17 cellular contexts compared by ENCODE assay signal in genomic region chr11:119993732-119994131, GRCh38.
DNase-seq lines count a peak whose midpoint lies in the region; ATAC-seq and TF ChIP-seq lines count a peak whose summit lies in the region.
"Had no signal": no experiment of that assay in that cellular context is flagged by ENCODE, and none has a peak within 500 bp of the region (broad histone marks: within the 10 kb centered on the region; RNA-seq: fewer than 3 reads in every experiment).

No MANE protein-coding gene starts in this region.

- peaks cover 5% of the 10 kb centered on the region for H3K27me3 Mint-ChIP-seq in WTC11 (ENCODE audit: low read depth)
- peaks cover 2 to 25% (median 23%) of the 10 kb centered on the region in 5 donors for H3K27me3 Mint-ChIP-seq in naive thymus-derived CD8-positive, alpha-beta T cell

- H3K4me3 Mint-ChIP-seq in WTC11 = no peak overlapping the region
- H3K4me3 Mint-ChIP-seq in naive thymus-derived CD8-positive, alpha-beta T cell = no peak overlapping the region
- H3K4me3 Mint-ChIP-seq: memory B cell, T-cell had no signal

- TF ChIP-seq CTCF in WTC11 (IDR thresholded peaks at IDR 0.05) (no peak), mucosa of descending colon (IDR thresholded peaks at IDR 0.05) (no peak)

- H3K36me3 Mint-ChIP-seq in WTC11 = no peaks in the 10 kb centered on the region
- H3K36me3 Mint-ChIP-seq in naive thymus-derived CD8-positive, alpha-beta T cell = no peaks in the 10 kb centered on the region
- H3K36me3 Mint-ChIP-seq: memory B cell, T-cell had no signal

- CTCF ChIA-PET in WTC11 (lab: Charles Lee) = interaction anchor here (0.7 to 1.3 kb wide), 9 partner anchors 8 to 330 kb away, joined by 3 to 6 read pairs (median 3); partner anchors contain the start of gene NECTIN1

- no peak overlapping the region for H3K4me3 ChIP-seq in mucosa of descending colon
- H3K4me3 ChIP-seq: adrenal gland, esophagus muscularis mucosa had no signal

- no peak overlapping the region for H3K27ac Mint-ChIP-seq in WTC11
- H3K27ac Mint-ChIP-seq in naive thymus-derived CD8-positive, alpha-beta T cell = no peak overlapping the region
- H3K27ac Mint-ChIP-seq: memory B cell, T-cell had no signal

- no peaks in the 10 kb centered on the region for H3K9me3 Mint-ChIP-seq in WTC11
- H3K9me3 Mint-ChIP-seq in naive thymus-derived CD8-positive, alpha-beta T cell = peaks cover 0 to 3% (median 0%) of the 10 kb centered on the region in 9 donors
- H3K9me3 Mint-ChIP-seq: memory B cell, T-cell had no signal

- no peaks in the 10 kb centered on the region for H3K36me3 ChIP-seq in mucosa of descending colon (ENCODE audit: low read depth)
- H3K36me3 ChIP-seq: adrenal gland, esophagus muscularis mucosa had no signal

- intact Hi-C loops in mucosa of descending colon (cut with DNase I, micrococcal nuclease) = no loop called here

- ATAC-seq in WTC11 = peak; percentile 47
- ATAC-seq in mucosa of descending colon = peak; percentile 90
- ATAC-seq in naive thymus-derived CD8-positive, alpha-beta T cell = no peak
- ATAC-seq: PC-3, T-cell had no signal

- POLR2A ChIA-PET in WTC11 (lab: Charles Lee) = no interaction called here
- POLR2A ChIA-PET in naive thymus-derived CD8-positive, alpha-beta T cell (lab: Charles Lee) = no interaction called here

- H3K4me1 Mint-ChIP-seq in WTC11 = peaks cover 18% of the 10 kb centered on the region
- H3K4me1 Mint-ChIP-seq in naive thymus-derived CD8-positive, alpha-beta T cell = no peaks in the 10 kb centered on the region
- H3K4me1 Mint-ChIP-seq: memory B cell, T-cell had no signal

- H3K9me3 ChIP-seq in mucosa of descending colon = no peaks in the 10 kb centered on the region
- H3K9me3 ChIP-seq: adrenal gland had no signal

- peak; percentile 57 for DNase-seq in DMS53 (lab: John Stamatoyannopoulos, UW)
- no peak for DNase-seq in DMS53 treated with DMSO at 0.1 percent for 48 hours (lab: John Stamatoyannopoulos, UW; ENCODE audit: unreplicated experiment)
- peak; percentile 94 for DNase-seq in NCI-H1105 (lab: John Stamatoyannopoulos, UW)
- no peak for DNase-seq in WTC11 (ENCODE audit: low spot score)
- DNase-seq in mucosa of descending colon = peak in 2 of 3 donors; percentile 49 to 59
- DNase-seq in naive thymus-derived CD8-positive, alpha-beta T cell = no peak
- DNase-seq in activated CD4-positive, alpha-beta T cell treated with anti-CD3 and anti-CD28 coated beads, Interleukin-2, amount 50 U/mL, for 1 hour = no peak
- DNase-seq in AG20443 (ENCODE audit: low spot score) = no peak
- DNase-seq: 8988T; activated T-cell treated with anti-CD3 and anti-CD28 coated beads, Interleukin-2, amount 50 U/mL, for 1 hour; adrenal gland; NCI-H1436 treated with DMSO at 0.1 percent for 48 hours; occipital lobe; PC-3; T-cell had no signal

- no peaks in the 10 kb centered on the region for H3K4me1 ChIP-seq in mucosa of descending colon (ENCODE audit: low read depth)
- H3K4me1 ChIP-seq: adrenal gland had no signal

TF ChIP-seq in WTC11, 78 proteins besides CTCF, POLR2A, EP300 and RAD21 (continues in another document):
- no peak for TF ChIP-seq ZNF281 (CRISPR knock-in tag; IDR thresholded peaks at IDR 0.05)
- TF ChIP-seq GABPB1 (CRISPR knock-in tag; IDR thresholded peaks at IDR 0.05) = no peak
- TF ChIP-seq CDX4 (CRISPR knock-in tag; IDR thresholded peaks at IDR 0.05; ENCODE audit: borderline replicate concordance) = no peak
- TF ChIP-seq JUN (CRISPR knock-in tag; IDR thresholded peaks at IDR 0.05) = no peak
- no peak for TF ChIP-seq MAX (CRISPR knock-in tag; IDR thresholded peaks at IDR 0.05)
- TF ChIP-seq AR (CRISPR knock-in tag; IDR thresholded peaks at IDR 0.05) = no peak
- no peak for TF ChIP-seq TEAD4 (CRISPR knock-in tag; IDR thresholded peaks at IDR 0.05)
- no peak for TF ChIP-seq ZNF425 (CRISPR knock-in tag; conservative IDR thresholded peaks at IDR 0.05)
- TF ChIP-seq ELF4 (CRISPR knock-in tag; IDR thresholded peaks at IDR 0.05; ENCODE audit: low read depth) = no peak
- TF ChIP-seq ZBTB21 (CRISPR knock-in tag; IDR thresholded peaks at IDR 0.05; ENCODE audit: borderline replicate concordance) = no peak
- TF ChIP-seq OVOL2 (CRISPR knock-in tag; IDR thresholded peaks at IDR 0.05; ENCODE audit: borderline replicate concordance) = no peak
- TF ChIP-seq USF1 (CRISPR knock-in tag; IDR thresholded peaks at IDR 0.05) = no peak

Comparison
In these comparisons a context has a peak if more than half of its experiments do, and no peak if none do; other contexts are left out.
1. DNase-seq: peak in DMS53 (single experiment), NCI-H1105 (single experiment) and mucosa of descending colon (2 of 3); none in DMS53 treated with DMSO at 0.1 percent for 48 hours (single experiment), WTC11 (single experiment), naive thymus-derived CD8-positive, alpha-beta T cell (0 of 10), activated CD4-positive, alpha-beta T cell treated with anti-CD3 and anti-CD28 coated beads, Interleukin-2, amount 50 U/mL, for 1 hour (single experiment) and AG20443 (single experiment).
2. ATAC-seq: peak in WTC11 (single experiment) and mucosa of descending colon (single experiment); none in naive thymus-derived CD8-positive, alpha-beta T cell (0 of 2).